In the genomic region with DNA sequence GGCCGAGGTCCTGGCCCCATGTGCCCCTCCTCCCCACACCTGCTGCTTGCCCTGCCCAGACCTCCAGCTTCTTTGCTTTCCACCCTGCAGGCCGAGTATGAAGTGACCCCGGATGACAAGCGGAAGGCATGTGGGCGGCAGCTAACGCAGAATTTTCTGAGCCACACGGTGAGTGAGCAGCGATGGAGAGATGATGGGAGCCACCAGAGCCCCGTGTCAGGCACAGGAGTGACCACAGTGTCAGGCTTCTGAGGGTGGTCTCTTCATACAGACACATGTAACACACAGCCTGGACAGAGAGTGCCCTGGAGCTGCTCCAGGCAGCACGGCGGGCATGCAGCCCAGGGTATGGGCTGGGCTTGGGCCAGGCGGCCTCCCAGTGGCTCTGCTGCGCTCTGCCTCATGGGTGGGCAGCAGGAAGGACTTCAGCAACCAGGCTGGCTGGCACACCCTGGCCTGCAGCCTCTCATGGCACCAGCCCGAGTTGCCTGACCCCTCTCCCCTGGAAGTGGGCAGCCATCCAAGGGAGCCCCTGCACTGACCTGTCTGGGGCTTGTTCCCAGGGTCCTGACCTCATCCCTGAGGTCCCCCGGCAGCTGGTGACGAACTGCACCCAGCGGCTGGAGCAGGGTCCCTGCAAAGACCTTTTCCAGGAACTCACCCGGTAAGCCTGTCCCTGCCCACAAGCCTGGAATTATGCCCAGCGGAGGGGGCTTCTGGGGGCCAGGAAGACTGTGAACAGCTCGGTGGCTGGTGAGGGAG, we compare ENCODE assay signal across 11 cellular contexts. TPM values are rescaled to one million over a fixed set of nuclear protein-coding genes. Genes with fewer than 3 reads are reported as not detected.
DNase-seq lines count a peak whose midpoint lies in the region; ATAC-seq and TF ChIP-seq lines count a peak whose summit lies in the region.
"Had no signal": no experiment of that assay in that cellular context is flagged by ENCODE, and none has a peak within 500 bp of the region (broad histone marks: within the 10 kb centered on the region; RNA-seq: fewer than 3 reads in every experiment).

No MANE protein-coding gene starts in this region.

- DNase-seq in activated CD8-positive, alpha-beta memory T cell treated with anti-CD3 and anti-CD28 coated beads, Interleukin-2, amount 10 ng/mL, durations not matched to agents 7 days and 5 days, result no peak
- no peak for DNase-seq in activated CD8-positive, alpha-beta memory T cell treated with anti-CD3 and anti-CD28 coated beads, Interleukin-2, amount 50 U/mL, for 4 hours
- peak; percentile 64 for DNase-seq in activated naive CD4-positive, alpha-beta T cell treated with anti-CD3 and anti-CD28 coated beads for 36 hours
- no peak for DNase-seq in left lobe of liver (ENCODE audit: low spot score)
- DNase-seq in tibial nerve (ENCODE audit: low spot score in 2 of 2), result no peak
- no peak for DNase-seq in retina
- no peak for DNase-seq in NCI-H2227 (lab: John Stamatoyannopoulos, UW; ENCODE audit: unreplicated experiment)
- DNase-seq in HAP-1 (ENCODE audit: low spot score in 2 of 2), result no peak

- H3K36me3 ChIP-seq in tibial nerve (peaks cover 0 to 72% (median 40%) of the 10 kb centered on the region in 3 donors), HAP-1 (replicated peaks) (peaks cover 63% of the 10 kb centered on the region)

- TF ChIP-seq CTCF in tibial nerve (IDR thresholded peaks at IDR 0.05), result no peak

- peak overlapping the region in 3 of 4 donors; percentile 25 to 68 (median 39) for H3K27ac ChIP-seq in tibial nerve

- H3K36me3 Mint-ChIP-seq in activated CD8-positive, alpha-beta memory T cell treated with anti-CD3 and anti-CD28 coated beads, Interleukin-2, amount 10 ng/mL, durations not matched to agents 7 days and 5 days, result peaks cover 57% of the 10 kb centered on the region
- H3K36me3 Mint-ChIP-seq in activated naive CD4-positive, alpha-beta T cell treated with anti-CD3 and anti-CD28 coated beads for 36 hours (ENCODE audit: low read depth), result peaks cover 76% of the 10 kb centered on the region

- H3K4me3 Mint-ChIP-seq in activated CD8-positive, alpha-beta memory T cell treated with anti-CD3 and anti-CD28 coated beads, Interleukin-2, amount 10 ng/mL, durations not matched to agents 7 days and 5 days, result peak overlapping the region; percentile 89
- peak overlapping the region; percentile 95 for H3K4me3 Mint-ChIP-seq in activated naive CD4-positive, alpha-beta T cell treated with anti-CD3 and anti-CD28 coated beads for 36 hours

- ATAC-seq in activated CD8-positive, alpha-beta memory T cell treated with anti-CD3 and anti-CD28 coated beads, Interleukin-2, amount 10 ng/mL, durations not matched to agents 7 days and 5 days, result no peak
- peak; percentile 69 for ATAC-seq in left lobe of liver
- ATAC-seq: Panc1 had no signal

- CTCF ChIA-PET in activated CD8-positive, alpha-beta memory T cell treated with anti-CD3 and anti-CD28 coated beads, Interleukin-2, amount 10 ng/mL, durations not matched to agents 7 days and 5 days (lab: Charles Lee), result interaction anchor here (0.8 to 16.5 kb wide), 16 partner anchors 9 to 122 kb away, joined by 3 to 269 read pairs (median 6); partner anchors contain the start of genes F12, MXD3, PFN3 and PRR7
- CTCF ChIA-PET in activated naive CD4-positive, alpha-beta T cell treated with anti-CD3 and anti-CD28 coated beads for 36 hours (lab: Charles Lee), result interaction anchor here (0.8 to 10.3 kb wide), 11 partner anchors 12 to 42 kb away, joined by 3 to 111 read pairs (median 5); partner anchors contain the start of gene PRR7

- no peak for TF ChIP-seq EP300 in tibial nerve (IDR thresholded peaks at IDR 0.05)

- 67 to 77% methylated on average over 14 to 15 of the region's 20 CpGs for WGBS in tibial nerve, 2 donors

- in situ Hi-C loops in HAP-1 (cut with MboI; ENCODE audit: low sequenced_read_pairs), result no loop called here

- H3K9me3 Mint-ChIP-seq in activated CD8-positive, alpha-beta memory T cell treated with anti-CD3 and anti-CD28 coated beads, Interleukin-2, amount 10 ng/mL, durations not matched to agents 7 days and 5 days (ENCODE audit: low read depth), result no peaks in the 10 kb centered on the region
- no peaks in the 10 kb centered on the region for H3K9me3 Mint-ChIP-seq in activated naive CD4-positive, alpha-beta T cell treated with anti-CD3 and anti-CD28 coated beads for 36 hours

- H3K27me3 ChIP-seq in tibial nerve, result no peaks in the 10 kb centered on the region
- H3K27me3 ChIP-seq in HAP-1 (ENCODE audit: low read depth), result no peaks in the 10 kb centered on the region

- H3K9me3 ChIP-seq in tibial nerve (no peaks in the 10 kb centered on the region), HAP-1 (no peaks in the 10 kb centered on the region)

- H3K27me3 Mint-ChIP-seq in activated CD8-positive, alpha-beta memory T cell treated with anti-CD3 and anti-CD28 coated beads, Interleukin-2, amount 10 ng/mL, durations not matched to agents 7 days and 5 days, result no peaks in the 10 kb centered on the region
- no peaks in the 10 kb centered on the region for H3K27me3 Mint-ChIP-seq in activated naive CD4-positive, alpha-beta T cell treated with anti-CD3 and anti-CD28 coated beads for 36 hours (ENCODE audit: low read depth)

- intact Hi-C loops in activated naive CD4-positive, alpha-beta T cell treated with anti-CD3 and anti-CD28 coated beads for 36 hours (cut with micrococcal nuclease), result no loop called here

- TF ChIP-seq POLR2A in tibial nerve (IDR thresholded peaks at IDR 0.05), result no peak

- H3K4me1 Mint-ChIP-seq in activated CD8-positive, alpha-beta memory T cell treated with anti-CD3 and anti-CD28 coated beads, Interleukin-2, amount 10 ng/mL, durations not matched to agents 7 days and 5 days, result peaks cover 73% of the 10 kb centered on the region
- peaks cover 81% of the 10 kb centered on the region for H3K4me1 Mint-ChIP-seq in activated naive CD4-positive, alpha-beta T cell treated with anti-CD3 and anti-CD28 coated beads for 36 hours (ENCODE audit: low read depth)

- H3K27ac Mint-ChIP-seq in activated CD8-positive, alpha-beta memory T cell treated with anti-CD3 and anti-CD28 coated beads, Interleukin-2, amount 10 ng/mL, durations not matched to agents 7 days and 5 days, result peak overlapping the region; percentile 94
- H3K27ac Mint-ChIP-seq in activated naive CD4-positive, alpha-beta T cell treated with anti-CD3 and anti-CD28 coated beads for 36 hours, result peak overlapping the region; percentile 95

- H3K4me3 ChIP-seq in tibial nerve (no peak overlapping the region), HAP-1 (no peak overlapping the region)

- H3K4me1 ChIP-seq in tibial nerve (peaks cover 0 to 48% (median 35%) of the 10 kb centered on the region in 4 donors), HAP-1 (peaks cover 4% of the 10 kb centered on the region)

RNA-seq across cellular contexts. Expression of gene GRK6, which starts 5.8 kb away (rescaled TPM):
- total RNA-seq in activated CD8-positive, alpha-beta memory T cell treated with anti-CD3 and anti-CD28 coated beads, Interleukin-2, amount 10 ng/mL, durations not matched to agents 7 days and 5 days, result 100 to 1,000 TPM; 112 to 159 TPM
- 100 to 1,000 TPM; 117 to 133 TPM for total RNA-seq in activated naive CD4-positive, alpha-beta T cell treated with anti-CD3 and anti-CD28 coated beads for 36 hours
- total RNA-seq in left lobe of liver (9.8 TPM), tibial nerve (10 to 100 TPM; 19.4 to 26.4 (median 23.2) TPM)

RNA-seq across cellular contexts. Expression of gene PRR7, which starts 14.3 kb away (rescaled TPM):
- total RNA-seq in activated CD8-positive, alpha-beta memory T cell treated with anti-CD3 and anti-CD28 coated beads, Interleukin-2, amount 10 ng/mL, durations not matched to agents 7 days and 5 days, result 1 to 10 TPM; 3.1 to 5.3 TPM
- total RNA-seq in activated naive CD4-positive, alpha-beta T cell treated with anti-CD3 and anti-CD28 coated beads for 36 hours, result 1 to 10 TPM; 7.4 to 8.2 TPM
- 0.63 TPM for total RNA-seq in left lobe of liver
- total RNA-seq in tibial nerve, result 10 to 100 TPM in 1 of 4 donors, 1 to 10 TPM in 3; 5.1 to 11.2 (median 7.5) TPM

RNA-seq across cellular contexts. Expression of gene F12, which starts 23.0 kb away (rescaled TPM):
- 1 to 10 TPM; 1.3 to 2.2 TPM for total RNA-seq in activated CD8-positive, alpha-beta memory T cell treated with anti-CD3 and anti-CD28 coated beads, Interleukin-2, amount 10 ng/mL, durations not matched to agents 7 days and 5 days
- total RNA-seq in activated naive CD4-positive, alpha-beta T cell treated with anti-CD3 and anti-CD28 coated beads for 36 hours, result 1 to 10 TPM; 3.2 to 5.4 TPM
- 292 TPM for total RNA-seq in left lobe of liver
- 1 to 10 TPM in 1 of 4 donors, under 1 TPM in 1, not detected in 2; 0.59 to 4.5 TPM for total RNA-seq in tibial nerve

RNA-seq across cellular contexts. Expression of gene PFN3, which starts 31.9 kb away (rescaled TPM):
- total RNA-seq in activated CD8-positive, alpha-beta memory T cell treated with anti-CD3 and anti-CD28 coated beads, Interleukin-2, amount 10 ng/mL, durations not matched to agents 7 days and 5 days, result not detected
- total RNA-seq in activated naive CD4-positive, alpha-beta T cell treated with anti-CD3 and anti-CD28 coated beads for 36 hours, result not detected
- total RNA-seq in left lobe of liver (not detected), tibial nerve (not detected)
- total RNA-seq: endothelial cell of umbilical vein, lung microvascular endothelial cell had no signal

RNA-seq across cellular contexts. Expression of gene DBN1, which starts 41.1 kb away (rescaled TPM):
- total RNA-seq in activated CD8-positive, alpha-beta memory T cell treated with anti-CD3 and anti-CD28 coated beads, Interleukin-2, amount 10 ng/mL, durations not matched to agents 7 days and 5 days, result 100 to 1,000 TPM in 1 of 2 experiments, 10 to 100 TPM in 1; 81.5 to 128 TPM
- 10 to 100 TPM; 20.8 to 22.4 TPM for total RNA-seq in activated naive CD4-positive, alpha-beta T cell treated with anti-CD3 and anti-CD28 coated beads for 36 hours
- total RNA-seq in left lobe of liver, result 1.7 TPM
- 100 to 1,000 TPM in 3 of 4 donors, 10 to 100 TPM in 1; 89.8 to 139 (median 111) TPM for total RNA-seq in tibial nerve

Comparison
In these comparisons a context has a peak if more than half of its experiments do, and no peak if none do; other contexts are left out.
1. RNA of gene GRK6, which starts 5.8 kb away (total RNA-seq): 112 to 159 TPM in activated CD8-positive, alpha-beta memory T cell treated with anti-CD3 and anti-CD28 coated beads, Interleukin-2, amount 10 ng/mL, durations not matched to agents 7 days and 5 days and 117 to 133 TPM in activated naive CD4-positive, alpha-beta T cell treated with anti-CD3 and anti-CD28 coated beads for 36 hours; 19.4 to 26.4 TPM in tibial nerve and 9.8 TPM in left lobe of liver (single experiment); every median in the first group is over 4 times any median in the second.
2. RNA of gene F12, which starts 23.0 kb away (total RNA-seq): 292 TPM in left lobe of liver (single experiment); 3.2 to 5.4 TPM in activated naive CD4-positive, alpha-beta T cell treated with anti-CD3 and anti-CD28 coated beads for 36 hours, 1.3 to 2.2 TPM in activated CD8-positive, alpha-beta memory T cell treated with anti-CD3 and anti-CD28 coated beads, Interleukin-2, amount 10 ng/mL, durations not matched to agents 7 days and 5 days and 0.59 to 4.5 TPM in tibial nerve; every median in the first group is over 10 times any median in the second.